34 cellular contexts compared by ENCODE assay signal in the genomic region with DNA sequence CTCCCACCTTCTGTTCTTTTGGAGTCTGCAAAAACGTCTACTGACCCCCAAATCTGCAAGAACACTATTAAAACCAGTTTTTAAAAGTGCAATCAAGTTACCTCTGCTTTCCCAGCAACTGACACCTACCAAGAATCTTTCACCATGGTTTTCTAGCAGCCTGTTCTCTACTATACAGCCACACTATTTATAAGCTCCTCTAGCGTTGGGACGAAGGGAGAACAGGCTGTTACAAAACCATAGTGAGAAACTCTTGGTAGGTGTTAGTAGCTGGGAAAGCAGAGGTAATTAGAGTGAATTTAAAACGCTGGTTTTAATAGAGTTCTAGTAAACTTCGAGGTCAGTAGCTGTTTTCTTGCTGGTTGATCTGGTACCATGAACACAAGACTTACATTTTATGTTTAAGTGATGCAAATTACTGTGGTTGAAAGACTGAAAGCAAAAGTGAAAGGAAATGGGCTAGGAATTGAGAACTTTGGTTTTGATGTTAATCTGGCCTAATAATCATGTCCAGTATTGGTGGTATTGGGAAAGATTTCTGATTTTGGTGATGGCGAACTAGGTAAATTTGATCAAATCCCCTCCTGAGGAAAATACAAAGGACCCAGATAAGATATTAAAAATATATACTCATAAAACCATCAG. TPM values are rescaled to one million over a fixed set of nuclear protein-coding genes. Genes with fewer than 3 reads are reported as not detected.
"Had no signal": no experiment of that assay in that cellular context is flagged by ENCODE, and none has a peak within 500 bp of the region (broad histone marks: within the 10 kb centered on the region; RNA-seq: fewer than 3 reads in every experiment).

No MANE protein-coding gene starts in this region.

- H3K4me2 ChIP-seq: hepatocyte had no signal

- H3K79me2 ChIP-seq: hepatocyte had no signal

- H3K27me3 ChIP-seq: body of pancreas, cardiac muscle cell, foreskin keratinocyte, hepatocyte, pancreas, stomach, suprapubic skin, tibial nerve had no signal

- H3K27ac Mint-ChIP-seq: activated CD4-positive, alpha-beta T cell treated with anti-CD3 and anti-CD28 coated beads, Interleukin-2, amount 10 ng/mL, durations not matched to agents 7 days and 5 days; activated CD8-positive, alpha-beta memory T cell treated with anti-CD3 and anti-CD28 coated beads, Interleukin-2, amount 10 ng/mL, durations not matched to agents 7 days and 5 days; activated CD8-positive, alpha-beta T cell treated with anti-CD3 and anti-CD28 coated beads for 36 hours; activated naive CD8-positive, alpha-beta T cell treated with anti-CD3 and anti-CD28 coated beads, Interleukin-2, amount 50 U/mL, for 24 hours; activated T-helper 1 cell treated with anti-CD3 and anti-CD28 coated beads, Interleukin-12 subunit alpha, Interleukin-12 subunit beta, Interleukin-2, Interleukin-4 antibody, amounts not matched to agents 30 ng/mL and 10 ng/mL and 1 ng/mL, durations not matched to agents 14 hours and 24 hours and 36 hours; dendritic cell treated with granulocyte-macrophage colony-stimulating factor and Interleukin-4, amounts not matched to agents 40 ng/mL and 50 ng/mL, for 4 days; immature natural killer cell; nephron progenitor cell; stimulated activated effector memory CD8-positive, alpha-beta T cell treated with anti-CD3 and anti-CD28 coated beads, Interleukin-12 subunit alpha, Interleukin-12 subunit beta, amount 100 ng/mL, for 72 hours had no signal

- H3K27ac ChIP-seq: body of pancreas, cardiac muscle cell, foreskin keratinocyte, hepatocyte, pancreas, stomach, suprapubic skin, tibial nerve, WERI-Rb-1 had no signal

- H3K4me1 Mint-ChIP-seq: activated CD4-positive, alpha-beta T cell treated with anti-CD3 and anti-CD28 coated beads, Interleukin-2, amount 10 ng/mL, durations not matched to agents 7 days and 5 days; activated naive CD8-positive, alpha-beta T cell treated with anti-CD3 and anti-CD28 coated beads, Interleukin-2, amount 50 U/mL, for 24 hours; immature natural killer cell; nephron progenitor cell; stimulated activated effector memory CD8-positive, alpha-beta T cell treated with anti-CD3 and anti-CD28 coated beads, Interleukin-12 subunit alpha, Interleukin-12 subunit beta, amount 100 ng/mL, for 72 hours had no signal

- H3K9me3 ChIP-seq: body of pancreas, pancreas, stomach, suprapubic skin, tibial nerve had no signal

- H3K4me3 Mint-ChIP-seq: activated CD4-positive, alpha-beta T cell treated with anti-CD3 and anti-CD28 coated beads, Interleukin-2, amount 10 ng/mL, durations not matched to agents 7 days and 5 days; activated CD8-positive, alpha-beta memory T cell treated with anti-CD3 and anti-CD28 coated beads, Interleukin-2, amount 10 ng/mL, durations not matched to agents 7 days and 5 days; activated CD8-positive, alpha-beta T cell treated with anti-CD3 and anti-CD28 coated beads for 36 hours; activated naive CD8-positive, alpha-beta T cell treated with anti-CD3 and anti-CD28 coated beads, Interleukin-2, amount 50 U/mL, for 24 hours; activated T-helper 1 cell treated with anti-CD3 and anti-CD28 coated beads, Interleukin-12 subunit alpha, Interleukin-12 subunit beta, Interleukin-2, Interleukin-4 antibody, amounts not matched to agents 30 ng/mL and 10 ng/mL and 1 ng/mL, durations not matched to agents 14 hours and 24 hours and 36 hours; dendritic cell treated with granulocyte-macrophage colony-stimulating factor and Interleukin-4, amounts not matched to agents 40 ng/mL and 50 ng/mL, for 4 days; immature natural killer cell; nephron progenitor cell; stimulated activated effector memory CD8-positive, alpha-beta T cell treated with anti-CD3 and anti-CD28 coated beads, Interleukin-12 subunit alpha, Interleukin-12 subunit beta, amount 100 ng/mL, for 72 hours had no signal

- H3K36me3 ChIP-seq: cardiac muscle cell, pancreas, stomach, suprapubic skin, tibial nerve, WERI-Rb-1 had no signal

- ATAC-seq: activated CD8-positive, alpha-beta memory T cell treated with anti-CD3 and anti-CD28 coated beads, Interleukin-2, amount 10 ng/mL, durations not matched to agents 7 days and 5 days; activated CD8-positive, alpha-beta T cell treated with anti-CD3 and anti-CD28 coated beads for 36 hours; activated naive CD8-positive, alpha-beta T cell treated with anti-CD3 and anti-CD28 coated beads, Interleukin-2, amount 50 U/mL, for 24 hours; body of pancreas; foreskin keratinocyte; pancreas; sciatic nerve; stimulated activated effector memory CD8-positive, alpha-beta T cell treated with anti-CD3 and anti-CD28 coated beads, Interleukin-12 subunit alpha, Interleukin-12 subunit beta, amount 100 ng/mL, for 72 hours had no signal

- DNase-seq: activated CD4-positive, alpha-beta T cell treated with anti-CD3 and anti-CD28 coated beads, Interleukin-2, amount 10 ng/mL, durations not matched to agents 7 days and 5 days; activated CD4-positive, CD25-positive, alpha-beta regulatory T cell treated with anti-CD3 and anti-CD28 coated beads, Interleukin-2, amount 50 U/mL, for 72 hours; activated CD8-positive, alpha-beta memory T cell treated with anti-CD3 and anti-CD28 coated beads, Interleukin-2, amount 10 ng/mL, durations not matched to agents 7 days and 5 days; activated CD8-positive, alpha-beta T cell treated with anti-CD3 and anti-CD28 coated beads for 36 hours; activated gamma-delta T cell; activated naive CD4-positive, alpha-beta T cell treated with anti-CD3 and anti-CD28 coated beads, Interleukin-2, amount 50 U/mL, for 16 hours; activated naive CD8-positive, alpha-beta T cell treated with anti-CD3 and anti-CD28 coated beads, Interleukin-2, amount 50 U/mL, for 24 hours; activated T-cell treated with anti-CD3 and anti-CD28 coated beads for 4 hours; anterior cingulate cortex; body of pancreas; effector CD8-positive, alpha-beta T cell; erythroblast; foreskin keratinocyte; immature natural killer cell; mesenchymal stem cell; nephron progenitor cell; pancreas; small intestine; stimulated activated CD4-positive, alpha-beta T cell treated with anti-CD3 and anti-CD28 coated beads, Interleukin-2, amount 100 ng/mL, for 24 hours; stomach; WERI-Rb-1 had no signal

- H3K4me3 ChIP-seq: body of pancreas, cardiac muscle cell, hepatocyte, pancreas, stomach, suprapubic skin, tibial nerve had no signal

- H2AFZ ChIP-seq: hepatocyte had no signal

- H3K27me3 Mint-ChIP-seq: activated CD4-positive, alpha-beta T cell treated with anti-CD3 and anti-CD28 coated beads, Interleukin-2, amount 10 ng/mL, durations not matched to agents 7 days and 5 days; activated CD8-positive, alpha-beta memory T cell treated with anti-CD3 and anti-CD28 coated beads, Interleukin-2, amount 10 ng/mL, durations not matched to agents 7 days and 5 days; activated naive CD8-positive, alpha-beta T cell treated with anti-CD3 and anti-CD28 coated beads, Interleukin-2, amount 50 U/mL, for 24 hours; dendritic cell treated with granulocyte-macrophage colony-stimulating factor and Interleukin-4, amounts not matched to agents 40 ng/mL and 50 ng/mL, for 4 days had no signal

- H3K36me3 Mint-ChIP-seq: activated CD8-positive, alpha-beta memory T cell treated with anti-CD3 and anti-CD28 coated beads, Interleukin-2, amount 10 ng/mL, durations not matched to agents 7 days and 5 days; immature natural killer cell; stimulated activated effector memory CD8-positive, alpha-beta T cell treated with anti-CD3 and anti-CD28 coated beads, Interleukin-12 subunit alpha, Interleukin-12 subunit beta, amount 100 ng/mL, for 72 hours had no signal

- H3K4me1 ChIP-seq: body of pancreas, foreskin keratinocyte, pancreas, stomach, suprapubic skin, tibial nerve had no signal

RNA-seq across cellular contexts. Expression of gene MROH2B, which starts 5.3 kb away (rescaled TPM):
- total RNA-seq: activated CD4-positive, alpha-beta T cell treated with anti-CD3 and anti-CD28 coated beads, Interleukin-2, amount 10 ng/mL, durations not matched to agents 7 days and 5 days; activated CD8-positive, alpha-beta memory T cell treated with anti-CD3 and anti-CD28 coated beads, Interleukin-2, amount 10 ng/mL, durations not matched to agents 7 days and 5 days; activated CD8-positive, alpha-beta T cell treated with anti-CD3 and anti-CD28 coated beads for 36 hours; activated T-helper 1 cell treated with anti-CD3 and anti-CD28 coated beads, Interleukin-12 subunit alpha, Interleukin-12 subunit beta, Interleukin-2, Interleukin-4 antibody, amounts not matched to agents 30 ng/mL and 10 ng/mL and 1 ng/mL, durations not matched to agents 14 hours and 24 hours and 36 hours; body of pancreas; cardiac muscle cell; fibroblast of lung; foreskin keratinocyte; hepatocyte; kidney epithelial cell; lower leg skin; mononuclear cell; pulmonary artery endothelial cell; sciatic nerve; stomach; suprapubic skin; tibial nerve had no signal
- polyA plus RNA-seq: cardiac muscle cell, fibroblast of lung, foreskin keratinocyte, hepatocyte, immature natural killer cell, pancreas, stomach had no signal
